2 cellular contexts compared by ENCODE assay signal in the genomic region with DNA sequence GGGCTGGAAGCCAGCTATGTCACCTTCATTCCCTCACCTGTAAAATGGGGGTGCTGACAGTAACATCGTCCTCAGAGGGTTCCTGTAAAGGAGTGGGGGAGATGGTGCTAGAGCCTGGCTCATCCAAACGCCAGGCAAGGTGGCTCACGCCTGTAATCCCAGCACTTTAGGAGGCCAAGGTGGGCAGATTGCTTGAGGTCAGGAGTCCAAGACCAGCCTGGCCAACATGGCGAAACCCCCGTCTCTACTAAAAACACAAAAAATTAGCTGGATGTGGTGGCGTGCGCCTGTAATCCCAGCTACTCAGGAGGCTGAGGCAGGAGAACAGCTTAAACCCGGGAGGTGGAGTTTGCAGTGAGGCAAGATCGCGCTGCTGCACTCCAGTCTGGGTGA.
TF ChIP-seq lines count a peak whose summit lies in the region.
"Not testable (repeated sequence)": the region's sequence is repeated elsewhere in the genome, so short reads cannot be mapped to it uniquely, and the experiment has no call there.

No MANE protein-coding gene starts in this region.

TF ChIP-seq in K562, 482 proteins besides CTCF, POLR2A, EP300 and RAD21:
- TF ChIP-seq HDGF (IDR thresholded peaks at IDR 0.05) (peak; percentile 78), TAF7 (tag; IDR thresholded peaks at IDR 0.05) (peak; percentile 20; the same call in 1 of the 2 replicates), ZNF165 (CRISPR knock-in tag; IDR thresholded peaks at IDR 0.05; ENCODE audit: borderline replicate concordance) (peak; percentile 87; the same call in 1 of the 2 replicates), ZNF583 (CRISPR knock-in tag; IDR thresholded peaks at IDR 0.05) (peak; percentile 9; the same call in 1 of the 2 replicates), PTRF (tag; IDR thresholded peaks at IDR 0.05) (peak; percentile 79; the same call in 1 of the 2 replicates), ZNF584 (CRISPR knock-in tag; IDR thresholded peaks at IDR 0.05; ENCODE audit: low read depth) (0 out of 2 replicates have a peak, but pooled peaks have one; percentile 9), LARP7 (IDR thresholded peaks at IDR 0.05) (peak; percentile 77), BACH1 (tag; IDR thresholded peaks at IDR 0.05) (peak; percentile 2; the same call in 1 of the 2 replicates), GTF2A2 (tag; IDR thresholded peaks at IDR 0.05) (peak; percentile 44; the same call in 1 of the 2 replicates), MYC (CRISPR knock-in tag; IDR thresholded peaks at IDR 0.05; ENCODE audit: borderline replicate concordance, low read depth) (peak; percentile 20; the same call in 1 of the 2 replicates), SMARCA5 (IDR thresholded peaks at IDR 0.05) (0 out of 2 replicates have a peak, but pooled peaks have one; percentile 63), NFRKB (IDR thresholded peaks at IDR 0.05; ENCODE audit: low read depth) (peak; percentile 53; the same call in 1 of the 2 replicates), MEF2D (tag; conservative IDR thresholded peaks at IDR 0.05; ENCODE audit: low read depth) (0 out of 2 replicates have a peak, but pooled peaks have one; percentile 2)
- TF ChIP-seq, protein P1, sequence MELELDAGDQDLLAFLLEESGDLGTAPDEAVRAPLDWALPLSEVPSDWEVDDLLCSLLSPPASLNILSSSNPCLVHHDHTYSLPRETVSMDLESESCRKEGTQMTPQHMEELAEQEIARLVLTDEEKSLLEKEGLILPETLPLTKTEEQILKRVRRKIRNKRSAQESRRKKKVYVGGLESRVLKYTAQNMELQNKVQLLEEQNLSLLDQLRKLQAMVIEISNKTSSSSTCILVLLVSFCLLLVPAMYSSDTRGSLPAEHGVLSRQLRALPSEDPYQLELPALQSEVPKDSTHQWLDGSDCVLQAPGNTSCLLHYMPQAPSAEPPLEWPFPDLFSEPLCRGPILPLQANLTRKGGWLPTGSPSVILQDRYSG (tag; conservative IDR thresholded peaks at IDR 0.05; ENCODE audit: low read depth): peak; percentile 37
- TF ChIP-seq, protein P2, sequence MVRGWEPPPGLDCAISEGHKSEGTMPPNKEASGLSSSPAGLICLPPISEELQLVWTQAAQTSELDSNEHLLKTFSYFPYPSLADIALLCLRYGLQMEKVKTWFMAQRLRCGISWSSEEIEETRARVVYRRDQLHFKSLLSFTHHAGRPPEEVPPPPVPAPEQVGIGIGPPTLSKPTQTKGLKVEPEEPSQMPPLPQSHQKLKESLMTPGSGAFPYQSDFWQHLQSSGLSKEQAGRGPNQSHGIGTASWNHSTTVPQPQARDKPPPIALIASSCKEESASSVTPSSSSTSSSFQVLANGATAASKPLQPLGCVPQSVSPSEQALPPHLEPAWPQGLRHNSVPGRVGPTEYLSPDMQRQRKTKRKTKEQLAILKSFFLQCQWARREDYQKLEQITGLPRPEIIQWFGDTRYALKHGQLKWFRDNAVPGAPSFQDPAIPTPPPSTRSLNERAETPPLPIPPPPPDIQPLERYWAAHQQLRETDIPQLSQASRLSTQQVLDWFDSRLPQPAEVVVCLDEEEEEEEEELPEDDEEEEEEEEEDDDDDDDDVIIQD (CRISPR knock-in tag; IDR thresholded peaks at IDR 0.05): 0 out of 2 replicates have a peak, but pooled peaks have one; percentile 35
- TF ChIP-seq, protein P3, sequence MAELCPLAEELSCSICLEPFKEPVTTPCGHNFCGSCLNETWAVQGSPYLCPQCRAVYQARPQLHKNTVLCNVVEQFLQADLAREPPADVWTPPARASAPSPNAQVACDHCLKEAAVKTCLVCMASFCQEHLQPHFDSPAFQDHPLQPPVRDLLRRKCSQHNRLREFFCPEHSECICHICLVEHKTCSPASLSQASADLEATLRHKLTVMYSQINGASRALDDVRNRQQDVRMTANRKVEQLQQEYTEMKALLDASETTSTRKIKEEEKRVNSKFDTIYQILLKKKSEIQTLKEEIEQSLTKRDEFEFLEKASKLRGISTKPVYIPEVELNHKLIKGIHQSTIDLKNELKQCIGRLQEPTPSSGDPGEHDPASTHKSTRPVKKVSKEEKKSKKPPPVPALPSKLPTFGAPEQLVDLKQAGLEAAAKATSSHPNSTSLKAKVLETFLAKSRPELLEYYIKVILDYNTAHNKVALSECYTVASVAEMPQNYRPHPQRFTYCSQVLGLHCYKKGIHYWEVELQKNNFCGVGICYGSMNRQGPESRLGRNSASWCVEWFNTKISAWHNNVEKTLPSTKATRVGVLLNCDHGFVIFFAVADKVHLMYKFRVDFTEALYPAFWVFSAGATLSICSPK (IDR thresholded peaks at IDR 0.05; ENCODE audit: borderline replicate concordance): 0 out of 2 replicates have a peak, but pooled peaks have one; percentile 41
- not testable (repeated sequence) for TF ChIP-seq MYC (IDR thresholded peaks at IDR 0.05; ENCODE audit: low read depth, low read length)
- TF ChIP-seq, protein P4, sequence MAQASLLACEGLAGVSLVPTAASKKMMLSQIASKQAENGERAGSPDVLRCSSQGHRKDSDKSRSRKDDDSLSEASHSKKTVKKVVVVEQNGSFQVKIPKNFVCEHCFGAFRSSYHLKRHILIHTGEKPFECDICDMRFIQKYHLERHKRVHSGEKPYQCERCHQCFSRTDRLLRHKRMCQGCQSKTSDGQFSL (CRISPR knock-in tag; IDR thresholded peaks at IDR 0.05): not testable (repeated sequence)
- TF ChIP-seq, protein P4 (tag; IDR thresholded peaks at IDR 0.05): peak in 1 of 2 experiments; percentile 7; a peak in 2 of 4 replicates

TF ChIP-seq in HepG2, 621 proteins besides CTCF, POLR2A, EP300 and RAD21:
- peak; percentile 22; the same call in 1 of the 2 replicates for TF ChIP-seq ZFX (CRISPR knock-in tag; IDR thresholded peaks at IDR 0.05; ENCODE audit: low read depth)
